Comparison of ENCODE assay signal across 19 cellular contexts in the genomic region with DNA sequence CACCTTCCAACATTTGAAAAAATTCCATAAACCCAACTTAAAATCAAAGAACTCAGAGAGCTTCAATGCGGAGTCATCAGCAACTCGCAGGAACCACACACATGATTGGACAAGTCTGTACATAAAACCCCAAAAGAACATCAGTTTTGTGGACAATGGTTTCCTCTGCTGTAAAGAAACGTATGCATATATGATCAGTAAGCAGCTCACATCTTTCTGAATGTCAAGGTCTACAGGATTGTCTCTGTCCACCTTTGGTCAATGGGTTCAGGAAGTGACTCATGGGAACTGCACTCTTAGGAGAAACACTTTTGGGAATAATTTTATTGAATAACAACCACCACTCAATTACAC.
"Had no signal": no experiment of that assay in that cellular context is flagged by ENCODE, and none has a peak within 500 bp of the region (broad histone marks: within the 10 kb centered on the region; RNA-seq: fewer than 3 reads in every experiment).

No MANE protein-coding gene starts in this region.

- H3K27me3 Mint-ChIP-seq: activated CD4-positive, alpha-beta memory T cell treated with anti-CD3 and anti-CD28 coated beads, Interleukin-2, amount 10 ng/mL, durations not matched to agents 7 days and 5 days; activated CD4-positive, alpha-beta T cell treated with anti-CD3 and anti-CD28 coated beads, Interleukin-2, amount 10 ng/mL, durations not matched to agents 24 days and 14 days; activated naive CD4-positive, alpha-beta T cell treated with anti-CD3 and anti-CD28 coated beads, Interleukin-2, amount 10 ng/mL, durations not matched to agents 7 days and 5 days; stimulated activated naive CD8-positive, alpha-beta T cell treated with anti-CD3 and anti-CD28 coated beads, Interleukin-15, Interleukin-2, amounts not matched to agents 100 ng/mL and 50 ng/mL, for 24 hours had no signal

- H3K4me1 Mint-ChIP-seq: activated naive CD4-positive, alpha-beta T cell treated with anti-CD3 and anti-CD28 coated beads, Interleukin-2, amount 10 ng/mL, durations not matched to agents 7 days and 5 days had no signal

- ATAC-seq: activated CD4-positive, CD25-positive, alpha-beta regulatory T cell treated with anti-CD3 and anti-CD28 coated beads, Interleukin-2, amount 50 U/mL, for 24 hours; gastrocnemius medialis; right lobe of liver; SK-N-SH treated with all-trans-retinoic acid at 6 μM for 48 hours had no signal

- H3K27ac Mint-ChIP-seq: activated CD4-positive, alpha-beta memory T cell treated with anti-CD3 and anti-CD28 coated beads, Interleukin-2, amount 10 ng/mL, durations not matched to agents 7 days and 5 days; activated CD4-positive, alpha-beta T cell treated with anti-CD3 and anti-CD28 coated beads, Interleukin-2, amount 10 ng/mL, durations not matched to agents 24 days and 14 days; activated naive CD4-positive, alpha-beta T cell treated with anti-CD3 and anti-CD28 coated beads, Interleukin-2, amount 10 ng/mL, durations not matched to agents 7 days and 5 days; nephron had no signal

- H3K27ac ChIP-seq: esophagus muscularis mucosa, gastrocnemius medialis, parathyroid adenoma, right lobe of liver, skin epidermis, tibial artery had no signal

- H3K4me3 Mint-ChIP-seq: activated CD4-positive, alpha-beta memory T cell treated with anti-CD3 and anti-CD28 coated beads, Interleukin-2, amount 10 ng/mL, durations not matched to agents 7 days and 5 days; activated CD4-positive, alpha-beta T cell treated with anti-CD3 and anti-CD28 coated beads, Interleukin-2, amount 10 ng/mL, durations not matched to agents 24 days and 14 days; activated naive CD4-positive, alpha-beta T cell treated with anti-CD3 and anti-CD28 coated beads, Interleukin-2, amount 10 ng/mL, durations not matched to agents 7 days and 5 days; nephron; stimulated activated naive CD8-positive, alpha-beta T cell treated with anti-CD3 and anti-CD28 coated beads, Interleukin-15, Interleukin-2, amounts not matched to agents 100 ng/mL and 50 ng/mL, for 24 hours had no signal

- H3K9me3 Mint-ChIP-seq: activated CD4-positive, alpha-beta memory T cell treated with anti-CD3 and anti-CD28 coated beads, Interleukin-2, amount 10 ng/mL, durations not matched to agents 7 days and 5 days; activated CD4-positive, alpha-beta T cell treated with anti-CD3 and anti-CD28 coated beads, Interleukin-2, amount 10 ng/mL, durations not matched to agents 24 days and 14 days; activated naive CD4-positive, alpha-beta T cell treated with anti-CD3 and anti-CD28 coated beads, Interleukin-2, amount 10 ng/mL, durations not matched to agents 7 days and 5 days; nephron; stimulated activated naive CD8-positive, alpha-beta T cell treated with anti-CD3 and anti-CD28 coated beads, Interleukin-15, Interleukin-2, amounts not matched to agents 100 ng/mL and 50 ng/mL, for 24 hours had no signal

- DNase-seq: activated CD4-positive, alpha-beta memory T cell treated with anti-CD3 and anti-CD28 coated beads, Interleukin-2, amount 10 ng/mL, durations not matched to agents 7 days and 5 days; activated CD4-positive, alpha-beta T cell treated with anti-CD3 and anti-CD28 coated beads, Interleukin-2, amount 10 ng/mL, durations not matched to agents 24 days and 14 days; activated naive CD4-positive, alpha-beta T cell treated with anti-CD3 and anti-CD28 coated beads, Interleukin-2, amount 10 ng/mL, durations not matched to agents 7 days and 5 days; effector CD4-positive, alpha-beta T cell; gastrocnemius medialis; hypothalamus; left ventricle myocardium superior; midbrain; right lobe of liver; stimulated activated CD4-positive, alpha-beta T cell treated with anti-CD3 and anti-CD28 coated beads, Interleukin-1b, Interleukin-23, amount 100 ng/mL, for 48 hours; substantia nigra; tibial artery had no signal
